1 cellular context compared by ENCODE assay signal in genomic region chrX:147077472-147077871, GRCh38.
TF ChIP-seq lines count a peak whose summit lies in the region.

No MANE protein-coding gene starts in this region.

TF ChIP-seq in HepG2, 621 proteins besides CTCF, POLR2A, EP300 and RAD21 (continued from another document):
- TF ChIP-seq HDAC2 (CRISPR knock-in tag; IDR thresholded peaks at IDR 0.05) = no peak
- TF ChIP-seq ZNF101 (CRISPR knock-in tag; IDR thresholded peaks at IDR 0.05; ENCODE audit: borderline replicate concordance, low read depth) = no peak
- no peak for TF ChIP-seq CHD4 (IDR thresholded peaks at IDR 0.05; ENCODE audit: borderline replicate concordance, low read length)
